In the genomic region with DNA sequence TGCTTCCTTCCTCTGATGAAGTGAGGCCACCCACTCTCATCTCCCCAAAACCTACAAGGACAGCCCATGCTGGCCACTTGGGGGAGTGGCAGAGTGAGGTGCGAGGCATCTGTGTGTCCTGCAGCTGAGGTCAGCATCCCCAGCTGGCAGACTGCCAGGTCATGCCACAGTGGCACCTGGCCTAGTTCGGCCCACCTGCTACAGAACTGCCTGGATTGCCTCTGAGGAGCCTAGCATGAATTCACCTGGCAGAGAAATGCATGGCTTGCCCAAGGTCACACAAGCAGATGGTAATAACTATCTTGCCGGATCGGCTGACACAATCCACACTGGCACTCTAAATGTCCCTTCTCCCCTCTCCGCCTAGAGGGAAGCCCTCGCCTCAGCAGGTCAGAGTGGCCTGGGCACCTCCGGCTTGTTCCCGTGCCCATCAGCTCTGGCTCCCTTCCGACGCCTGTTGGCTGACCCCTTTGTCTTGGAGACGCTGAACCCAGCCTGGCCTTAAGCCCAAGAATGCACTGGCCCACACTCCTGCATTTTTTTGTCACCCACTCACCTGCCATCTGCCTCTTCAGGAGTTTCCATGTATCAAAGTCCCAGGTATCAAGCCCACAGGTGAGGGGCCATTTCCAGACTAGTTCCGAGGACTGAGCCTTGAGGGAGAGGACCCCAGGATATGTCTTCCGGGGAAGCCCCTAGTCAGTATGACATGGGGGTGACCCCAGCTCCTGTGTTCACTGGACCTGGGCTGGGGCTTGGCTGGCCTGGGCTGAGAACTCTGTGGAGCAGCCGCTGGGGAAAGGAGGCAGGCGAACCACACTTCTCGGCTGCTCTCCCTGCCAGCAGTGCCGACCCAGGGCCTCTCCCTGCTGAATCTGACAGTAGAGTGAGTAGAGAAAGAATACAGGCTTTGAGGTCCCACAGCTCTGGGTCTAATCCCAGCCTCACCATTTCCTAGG, we compare ENCODE assay signal across 12 cellular contexts. TPM values are rescaled to one million over a fixed set of nuclear protein-coding genes. Genes with fewer than 3 reads are reported as not detected.
DNase-seq lines count a peak whose midpoint lies in the region; ATAC-seq, FAIRE-seq and TF ChIP-seq lines count a peak whose summit lies in the region.
"Had no signal": no experiment of that assay in that cellular context is flagged by ENCODE, and none has a peak within 500 bp of the region (broad histone marks: within the 10 kb centered on the region; RNA-seq: fewer than 3 reads in every experiment).

No MANE protein-coding gene starts in this region.

- no peaks in the 10 kb centered on the region for H3K79me2 ChIP-seq in HepG2 (ENCODE audit: insufficient read depth, low read length)

- TF ChIP-seq EP300 in HepG2 (IDR thresholded peaks at IDR 0.05; ENCODE audit: low read depth in 2 of 2, low read length in 2 of 2) (no peak), HepG2 (CRISPR knock-in tag; IDR thresholded peaks at IDR 0.05; ENCODE audit: borderline replicate concordance) (no peak), tibial nerve (IDR thresholded peaks at IDR 0.05) (no peak)

- TF ChIP-seq POLR2A in HepG2 (IDR thresholded peaks at IDR 0.05; ENCODE audit: insufficient read depth in 1 of 2, low read depth in 2 of 2, low read length in 2 of 2) (no peak), tibial nerve (IDR thresholded peaks at IDR 0.05) (no peak)

- no peak for FAIRE-seq in HepG2 (lab: Jason Lieb, UNC)

- H3K27me3 ChIP-seq in HepG2 (ENCODE audit: control insufficient read depth in 1 of 2, insufficient read depth in 2 of 2, low read length in 2 of 2), result no peaks in the 10 kb centered on the region
- H3K27me3 ChIP-seq in tibial nerve, result no peaks in the 10 kb centered on the region

- peak; percentile 33 for TF ChIP-seq CTCF in HepG2 (CRISPR knock-in tag; IDR thresholded peaks at IDR 0.05)
- peak in 1 of 5 experiments; percentile 8 for TF ChIP-seq CTCF in tibial nerve (IDR thresholded peaks at IDR 0.05)

- no peak overlapping the region for H3K9ac ChIP-seq in HepG2 (ENCODE audit: insufficient read depth, low read depth, low read length)

- H3K27ac ChIP-seq in HepG2 (ENCODE audit: extremely low read length, insufficient read depth, low read length), result peak overlapping the region; percentile 70
- H3K27ac ChIP-seq in tibial nerve, result peak overlapping the region; percentile 10 to 96 (median 56)

- H2AFZ ChIP-seq in HepG2 (ENCODE audit: low read length), result no peak overlapping the region

- CTCF ChIA-PET in HepG2 (lab: Yijun Ruan, JAX; ENCODE audit: low intra/inter-chr PET ratio, low total read pairs), result interaction anchor here (1.4 kb wide), 1 partner anchor 77 kb away, joined by 5 read pairs; no protein-coding TSS in a partner anchor

- H3K4me3 ChIP-seq in HepG2 (replicated peaks in 1 of 3; ENCODE audit: insufficient read depth in 1 of 3, low read depth in 2 of 3, low read length in 3 of 3) (no peak overlapping the region), tibial nerve (no peak overlapping the region)

- TF ChIP-seq RAD21 in HepG2 (CRISPR knock-in tag; IDR thresholded peaks at IDR 0.05), result no peak

- H3K4me2 ChIP-seq in HepG2 (ENCODE audit: low read depth, low read length), result no peak overlapping the region

- intact Hi-C loops in HepG2 (cut with micrococcal nuclease; ENCODE audit: unreplicated experiment), result loop anchor here (5.0 kb wide), 1 partner anchor 69 kb away; no protein-coding TSS in a partner anchor

- H3K9me3 ChIP-seq in HepG2 (ENCODE audit: low read length) (no peaks in the 10 kb centered on the region), tibial nerve (no peaks in the 10 kb centered on the region)

- 0 out of 5 replicates have a peak, but pooled peaks cover 0 to 3% of the 10 kb centered on the region in 2 experiments for H3K36me3 ChIP-seq in HepG2 (replicated peaks in 1 of 2; ENCODE audit: control insufficient read depth in 1 of 2, insufficient read depth in 2 of 2, low read length in 2 of 2)
- H3K36me3 ChIP-seq in tibial nerve, result peaks cover 4 to 66% (median 5%) of the 10 kb centered on the region in 3 donors

- BruUV-seq in HepG2 (replicated peaks; lab: Mats Ljungman, UMichigan), result no TSS peak

- H3K4me1 ChIP-seq in HepG2 (ENCODE audit: insufficient read depth, low read length), result peaks cover 88% of the 10 kb centered on the region
- peaks cover 0 to 65% (median 18%) of the 10 kb centered on the region in 4 donors for H3K4me1 ChIP-seq in tibial nerve

- H4K20me1 ChIP-seq in HepG2 (ENCODE audit: insufficient read depth, low read length), result no peaks in the 10 kb centered on the region

- in situ Hi-C loops in HepG2 (cut with HindIII; ENCODE audit: extremely low pct_ligation_motif_present, low pct_unique_long_range_greater_than_20kb), result no loop called here

- no peak for ATAC-seq in HepG2
- no peak for ATAC-seq in HG02642 (IDR thresholded peaks at IDR 0.05; ENCODE audit: poor library complexity, unreplicated experiment)
- ATAC-seq: effector memory CD8-positive, alpha-beta T cell had no signal

- POLR2A ChIA-PET in HepG2 (lab: Yijun Ruan, JAX), result interaction anchor here (1.3 to 2.1 kb wide), 3 partner anchors 12 to 70 kb away, joined by 4 to 26 read pairs (median 5); no protein-coding TSS in a partner anchor

- DNase-seq in NCI-H2171 treated with DMSO at 0.1 percent for 48 hours (lab: John Stamatoyannopoulos, UW) (peak; percentile 34), NCI-H2171 (lab: John Stamatoyannopoulos, UW) (no peak), SW480 (ENCODE audit: low spot score) (peak; percentile 39), HepG2 (ENCODE audit: low spot score) (no peak), tibial nerve (ENCODE audit: low spot score in 2 of 2) (no peak), H4 (ENCODE audit: low spot score) (no peak), T1000 (lab: John Stamatoyannopoulos, UW) (no peak)
- DNase-seq: activated CD4-positive, alpha-beta memory T cell treated with anti-CD3 and anti-CD28 coated beads, Interleukin-2, amount 10 ng/mL, durations not matched to agents 7 days and 5 days; effector memory CD8-positive, alpha-beta T cell; NCI-H524; T-helper 1 cell had no signal

- 91% methylated on average over 13 of the region's 17 CpGs for WGBS in HepG2 (ENCODE audit: low lambda C conversion rate)
- WGBS in tibial nerve, 2 donors, result 49 to 55% methylated on average over 15 to 17 of the region's 17 CpGs

TF ChIP-seq in HepG2, 621 proteins besides CTCF, POLR2A, EP300 and RAD21 (continues in another document):
- TF ChIP-seq HES4 (CRISPR knock-in tag; IDR thresholded peaks at IDR 0.05; ENCODE audit: borderline replicate concordance) (0 out of 2 replicates have a peak, but pooled peaks have one; percentile 37), ZNF563 (CRISPR knock-in tag; IDR thresholded peaks at IDR 0.05) (no peak), SALL1 (CRISPR knock-in tag; IDR thresholded peaks at IDR 0.05) (peak; percentile 23; the same call in 1 of the 2 replicates), ZNF225 (CRISPR knock-in tag; IDR thresholded peaks at IDR 0.05) (0 out of 2 replicates have a peak, but pooled peaks have one; percentile 19), ZNF567 (CRISPR knock-in tag; IDR thresholded peaks at IDR 0.05; ENCODE audit: borderline replicate concordance) (no peak), ZNF446 (CRISPR knock-in tag; IDR thresholded peaks at IDR 0.05) (0 out of 2 replicates have a peak, but pooled peaks have one; percentile 24), HNRNPL (IDR thresholded peaks at IDR 0.05; ENCODE audit: low read depth, low read length) (0 out of 2 replicates have a peak, but pooled peaks have one; percentile 57), ZNF891 (CRISPR knock-in tag; IDR thresholded peaks at IDR 0.05) (peak; percentile 54; the same call in 1 of the 2 replicates)
- TF ChIP-seq, protein P1, sequence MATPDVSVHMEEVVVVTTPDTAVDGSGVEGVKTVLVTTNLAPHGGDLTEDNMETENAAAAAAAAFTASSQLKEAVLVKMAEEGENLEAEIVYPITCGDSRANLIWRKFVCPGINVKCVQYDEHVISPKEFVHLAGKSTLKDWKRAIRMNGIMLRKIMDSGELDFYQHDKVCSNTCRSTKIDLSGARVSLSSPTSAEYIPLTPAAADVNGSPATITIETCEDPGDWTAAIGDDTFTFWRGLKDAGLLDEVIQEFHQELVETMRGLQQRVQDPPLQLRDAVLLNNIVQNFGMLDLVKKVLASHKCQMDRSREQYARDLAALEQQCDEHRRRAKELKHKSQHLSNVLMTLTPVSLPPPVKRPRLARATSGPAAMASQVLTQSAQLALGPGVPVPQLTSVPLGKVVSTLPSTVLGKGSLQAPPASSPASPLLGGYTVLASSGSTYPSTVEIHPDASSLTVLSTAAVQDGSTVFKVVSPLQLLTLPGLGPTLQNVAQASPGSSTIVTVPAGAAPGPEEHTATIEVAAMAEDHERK (CRISPR knock-in tag; IDR thresholded peaks at IDR 0.05; ENCODE audit: low read depth), result no peak

RNA-seq across cellular contexts. Expression of a gene that starts 21.7 kb away (rescaled TPM):
- total RNA-seq in HepG2 (2016; rRNA removed; fragmentation: Illumina TruSeq; extraction: Trizol), result 11.1 and 21.2 TPM in 2 replicates
- 3.1 and 4.6 TPM in 2 replicates for total RNA-seq in HepG2 (2016; cell fraction: cytosol; rRNA removed; fragmentation: Illumina TruSeq; extraction: Trizol; ENCODE audit: low read depth)
- total RNA-seq in HepG2 (2016; cell fraction: insoluble cytoplasmic fraction; rRNA removed; fragmentation: Illumina TruSeq; extraction: Trizol), result 8.0 and 21.1 TPM in 2 replicates
- total RNA-seq in HepG2 (2016; cell fraction: membrane; rRNA removed; fragmentation: Illumina TruSeq; extraction: Trizol), result 5.2 and 6.6 TPM in 2 replicates
- total RNA-seq in HepG2 (2016; cell fraction: nucleus; rRNA removed; fragmentation: Illumina TruSeq; extraction: Trizol), result 18.9 and 25.8 TPM in 2 replicates
- 13.5 and 17.0 TPM in 2 replicates for polyA plus RNA-seq in HepG2 (2011; rRNA removed)
- 7.9 and 8.8 TPM in 2 replicates for polyA plus RNA-seq in HepG2 (2011; cell fraction: cytosol; rRNA removed)
- 20.3 and 20.8 TPM in 2 replicates for polyA plus RNA-seq in HepG2 (2011; cell fraction: nucleus; rRNA removed)
- 23.5 and 24.3 TPM in 2 replicates for polyA plus RNA-seq in HepG2 (2012)
- 1.8 TPM in 2 replicates for polyA plus RNA-seq in HepG2 (2016; cell fraction: cytosol; fragmentation: Illumina TruSeq; extraction: Trizol; ENCODE audit: low read depth)
- 8.3 and 10.9 TPM in 2 replicates for polyA plus RNA-seq in HepG2 (2016; cell fraction: insoluble cytoplasmic fraction; fragmentation: Illumina TruSeq; extraction: Trizol; ENCODE audit: low read depth)
- polyA plus RNA-seq in HepG2 (2016; cell fraction: membrane; fragmentation: Illumina TruSeq; extraction: Trizol; ENCODE audit: low read depth), result 2.8 and 3.4 TPM in 2 replicates
- polyA plus RNA-seq in HepG2 (2016; cell fraction: nucleus; fragmentation: Illumina TruSeq; extraction: Trizol; ENCODE audit: insufficient read depth, low read depth), result 36.4 and 38.3 TPM in 2 replicates
- 34.0 and 41.6 TPM in 2 replicates for polyA minus RNA-seq in HepG2 (2011; rRNA and poly(A)+ RNA removed; ENCODE audit: low replicate concordance)
- 9.9 and 11.8 TPM in 2 replicates for polyA minus RNA-seq in HepG2 (2011; cell fraction: cytosol; rRNA and poly(A)+ RNA removed)
- 11.3 and 11.4 TPM in 2 replicates for polyA minus RNA-seq in HepG2 (2011; cell fraction: nucleus; rRNA and poly(A)+ RNA removed)
- 100 to 1,000 TPM in 2 of 4 donors, 10 to 100 TPM in 2; 84.1 to 128 (median 110) TPM for total RNA-seq in tibial nerve
- 55.2 and 64.7 TPM in 2 replicates for total RNA-seq in H4 (2014; rRNA removed; shearing (Covaris generic))

Comparison
In these comparisons a context has a peak if more than half of its experiments do, and no peak if none do; other contexts are left out.
1. DNase-seq: peak in NCI-H2171 treated with DMSO at 0.1 percent for 48 hours (single experiment) and SW480 (single experiment); none in NCI-H2171 (single experiment), HepG2 (single experiment), tibial nerve (0 of 2), H4 (single experiment) and T1000 (single experiment).